28 cellular contexts compared by ENCODE assay signal in genomic region chr4:8867624-8868320, GRCh38. TPM values are rescaled to one million over a fixed set of nuclear protein-coding genes. Genes with fewer than 3 reads are reported as not detected.
"Had no signal": no experiment of that assay in that cellular context is flagged by ENCODE, and none has a peak within 500 bp of the region (broad histone marks: within the 10 kb centered on the region; RNA-seq: fewer than 3 reads in every experiment).

No MANE protein-coding gene starts in this region.

- H3K4me3 ChIP-seq: Peyer's patch, SJCRH30 had no signal

- H3K9me2 ChIP-seq: SK-N-SH had no signal

- H3K36me3 ChIP-seq: Peyer's patch, SJCRH30 had no signal

- H3K9ac ChIP-seq: KMS-11, SK-N-SH had no signal

- ATAC-seq: activated CD4-positive, CD25-positive, alpha-beta regulatory T cell treated with anti-CD3 and anti-CD28 coated beads, Interleukin-2, amount 50 U/mL, for 24 hours; activated CD8-positive, alpha-beta memory T cell treated with anti-CD3 and anti-CD28 coated beads, Interleukin-2, amount 10 ng/mL, durations not matched to agents 7 days and 5 days; activated T-cell treated with anti-CD3 and anti-CD28 coated beads, Interleukin-2, amount 50 U/mL, for 4 hours; activated T-helper 17 cell treated with anti-CD3 and anti-CD28 coated beads, Interleukin-2, amount 50 U/mL, for 72 hours; HepG2 had no signal

- DNase-seq: activated CD4-positive, alpha-beta T cell treated with anti-CD3 and anti-CD28 coated beads for 48 hours; activated CD4-positive, alpha-beta T cell treated with anti-CD3 and anti-CD28 coated beads, Interleukin-2, amount 50 U/mL, for 48 hours; activated CD8-positive, alpha-beta memory T cell treated with anti-CD3 and anti-CD28 coated beads, Interleukin-2, amount 10 ng/mL, durations not matched to agents 7 days and 5 days; activated gamma-delta T cell; activated naive CD4-positive, alpha-beta T cell treated with anti-CD3 and anti-CD28 coated beads for 36 hours; activated T-cell treated with anti-CD3 and anti-CD28 coated beads, Interleukin-2, amount 50 U/mL, for 4 hours; amygdala; NCI-H1092 treated with DMSO at 0.1 percent for 48 hours; NCI-H1436; NCI-H1694 treated with DMSO at 0.1 percent for 48 hours; NCI-H2029 treated with DMSO at 0.1 percent for 48 hours; NCI-H345; NCI-H510A; NCI-H526 treated with DMSO at 0.1 percent for 48 hours; NCI-H82; Peyer's patch; Right ventricle myocardium superior; SJCRH30; SK-N-SH; T-helper 1 cell; WERI-Rb-1 had no signal

- H3K27ac ChIP-seq: KMS-11, Peyer's patch, RWPE1, SJCRH30, WERI-Rb-1 had no signal

- H3K4me2 ChIP-seq: KMS-11, SK-N-SH had no signal

- H3K4me1 ChIP-seq: SJCRH30 had no signal

- H3K9me3 ChIP-seq: Peyer's patch, SJCRH30, SK-N-SH had no signal

RNA-seq across cellular contexts. Expression of gene HMX1, which starts 3.9 kb away (rescaled TPM):
- total RNA-seq: activated CD8-positive, alpha-beta memory T cell treated with anti-CD3 and anti-CD28 coated beads, Interleukin-2, amount 10 ng/mL, durations not matched to agents 7 days and 5 days; activated naive CD4-positive, alpha-beta T cell treated with anti-CD3 and anti-CD28 coated beads for 36 hours; activated T-cell treated with anti-CD3 and anti-CD28 coated beads, Interleukin-2, amount 50 U/mL, for 4 hours; activated T-helper 17 cell treated with anti-CD3 and anti-CD28 coated beads, Interleukin-2, amount 50 U/mL, for 72 hours; HepG2; MCF 10A; Peyer's patch; Right ventricle myocardium superior; SJCRH30; T-helper 2 cell treated with Interferon-gamma antibody and Interleukin-4, amounts not matched to agents 100 ng/mL and 5 ng/mL, for 36 hours had no signal
- polyA plus RNA-seq: HepG2 had no signal
